In the genomic region with DNA sequence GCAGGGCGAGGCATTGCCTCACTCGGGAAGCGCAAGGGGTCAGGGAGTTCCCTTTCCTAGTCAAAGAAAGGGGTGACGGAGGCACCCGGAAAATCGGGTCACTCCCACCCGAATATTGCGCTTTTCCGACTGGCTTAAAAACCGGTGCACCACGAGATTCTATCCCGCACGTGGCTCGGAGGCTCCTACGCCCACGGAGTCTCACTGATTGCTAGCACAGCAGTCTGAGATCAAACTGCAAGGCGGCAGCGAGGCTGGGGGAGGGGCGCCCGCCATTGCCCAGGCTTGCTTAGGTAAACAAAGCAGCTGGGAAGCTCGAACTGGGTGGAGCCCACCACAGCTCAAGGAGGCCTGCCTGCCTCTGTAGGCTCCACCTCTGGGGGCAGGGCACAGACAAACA, we compare ENCODE assay signal across 14 cellular contexts. TPM values are rescaled to one million over a fixed set of nuclear protein-coding genes. Genes with fewer than 3 reads are reported as not detected.
"Had no signal": no experiment of that assay in that cellular context is flagged by ENCODE, and none has a peak within 500 bp of the region (broad histone marks: within the 10 kb centered on the region; RNA-seq: fewer than 3 reads in every experiment).

No MANE protein-coding gene starts in this region.

RNA-seq across cellular contexts. Expression of a gene that starts 16.5 kb away (rescaled TPM):
- total RNA-seq: activated CD4-positive, alpha-beta memory T cell treated with anti-CD3 and anti-CD28 coated beads for 36 hours; activated CD4-positive, alpha-beta T cell treated with anti-CD3 and anti-CD28 coated beads for 36 hours; activated naive CD4-positive, alpha-beta T cell treated with anti-CD3 and anti-CD28 coated beads for 36 hours; activated naive CD4-positive, alpha-beta T cell treated with anti-CD3 and anti-CD28 coated beads, Interleukin-2, amount 50 U/mL, for 72 hours; activated T-cell treated with anti-CD3 and anti-CD28 coated beads, Interleukin-2, amount 50 U/mL, for 4 hours; adrenal gland; astrocyte; body of pancreas; cardiac septum; PC-3; Peyer's patch; Right ventricle myocardium superior; T-helper 1 cell treated with Interleukin-12 subunit alpha and Interleukin-12 subunit beta and Interleukin-4 antibody, amounts not matched to agents 30 ng/mL and 1 ng/mL, for 36 hours; T-helper 2 cell treated with Interferon-gamma antibody and Interleukin-4, amounts not matched to agents 100 ng/mL and 5 ng/mL, for 36 hours had no signal
- polyA plus RNA-seq: adrenal gland had no signal
